9 cellular contexts compared by ENCODE assay signal in genomic region chr3:194711913-194712312, GRCh38. TPM values are rescaled to one million over a fixed set of nuclear protein-coding genes. Genes with fewer than 3 reads are reported as not detected.
DNase-seq lines count a peak whose midpoint lies in the region; ATAC-seq and TF ChIP-seq lines count a peak whose summit lies in the region.
"Had no signal": no experiment of that assay in that cellular context is flagged by ENCODE, and none has a peak within 500 bp of the region (broad histone marks: within the 10 kb centered on the region; RNA-seq: fewer than 3 reads in every experiment).

No MANE protein-coding gene starts in this region.

- peaks cover 13% of the 10 kb centered on the region for H3K4me1 Mint-ChIP-seq in type B pancreatic cell (ENCODE audit: unreplicated experiment)

- no peak overlapping the region for H3K18ac ChIP-seq in mesenchymal stem cell (ENCODE audit: low read depth in 1 of 2, low read length in 2 of 2)

- H2AFZ ChIP-seq in mesenchymal stem cell (ENCODE audit: low read depth, low read length), result no peak overlapping the region

- no peak overlapping the region for H2BK120ac ChIP-seq in mesenchymal stem cell (ENCODE audit: low read depth, low read length)

- peaks cover 12% of the 10 kb centered on the region for H3K27me3 Mint-ChIP-seq in type B pancreatic cell

- H3K4me3 ChIP-seq in BLaER1, result no peak overlapping the region
- H3K4me3 ChIP-seq in MG63, result no peak overlapping the region
- H3K4me3 ChIP-seq in choroid plexus epithelial cell (ENCODE audit: low read depth, low read length), result no peak overlapping the region
- H3K4me3 ChIP-seq in mesenchymal stem cell (ENCODE audit: insufficient read depth in 1 of 2, low read depth in 1 of 2, low read length in 2 of 2), result no peak overlapping the region

- H3K36me3 Mint-ChIP-seq in type B pancreatic cell, result no peaks in the 10 kb centered on the region

- H2BK15ac ChIP-seq in mesenchymal stem cell (ENCODE audit: low read depth, poor library complexity, severe bottlenecking), result no peak overlapping the region

- H4K20me1 ChIP-seq in BLaER1, result no peaks in the 10 kb centered on the region

- intact Hi-C loops in posterior cingulate gyrus (cut with DNase I), result no loop called here

- no peak overlapping the region for H3K4me3 Mint-ChIP-seq in type B pancreatic cell

- H3K27ac ChIP-seq in BLaER1 (no peak overlapping the region), mesenchymal stem cell (ENCODE audit: low read length, poor library complexity, severe bottlenecking) (no peak overlapping the region)

- peaks cover 7% of the 10 kb centered on the region for H3K9me3 Mint-ChIP-seq in type B pancreatic cell

- H2BK5ac ChIP-seq in mesenchymal stem cell (ENCODE audit: low read depth, low read length, poor library complexity, severe bottlenecking), result no peak overlapping the region

- no peak overlapping the region for H2AK5ac ChIP-seq in mesenchymal stem cell (ENCODE audit: low read length, severe bottlenecking)

- no peak overlapping the region for H4K91ac ChIP-seq in mesenchymal stem cell (ENCODE audit: low read length)

- H3K4me2 ChIP-seq in BLaER1 (peak overlapping the region; percentile 21), mesenchymal stem cell (ENCODE audit: low read length, poor library complexity, severe bottlenecking) (no peak overlapping the region)

- TF ChIP-seq CTCF in choroid plexus epithelial cell (conservative IDR thresholded peaks at IDR 0.05; ENCODE audit: low read depth, low read length) (peak; percentile 32), type B pancreatic cell (conservative IDR thresholded peaks at IDR 0.05) (no peak)

- no peak for ATAC-seq in GM21390 (IDR thresholded peaks at IDR 0.05; ENCODE audit: unreplicated experiment)

- no peak overlapping the region for H3K9ac ChIP-seq in BLaER1
- no peak overlapping the region for H3K9ac ChIP-seq in mesenchymal stem cell (ENCODE audit: low read length)

- WGBS in mesenchymal stem cell, result 24% methylated on average over 6 of the region's 6 CpGs

- H3K27ac Mint-ChIP-seq in type B pancreatic cell, result no peak overlapping the region

- no peak overlapping the region for H3K14ac ChIP-seq in mesenchymal stem cell (ENCODE audit: low read length in 2 of 2)

- H4K8ac ChIP-seq in mesenchymal stem cell (ENCODE audit: low read length), result no peak overlapping the region

- H3K36me3 ChIP-seq in BLaER1, result no peaks in the 10 kb centered on the region
- H3K36me3 ChIP-seq in MG63, result no peaks in the 10 kb centered on the region
- no peaks in the 10 kb centered on the region for H3K36me3 ChIP-seq in mesenchymal stem cell (ENCODE audit: control insufficient read depth in 1 of 2, insufficient read depth in 2 of 2, low read depth in 1 of 2, low read length in 2 of 2)

- no peak overlapping the region for H2BK12ac ChIP-seq in mesenchymal stem cell (ENCODE audit: low read length in 2 of 2)

- H3K23ac ChIP-seq in mesenchymal stem cell (ENCODE audit: low read length in 2 of 2), result no peak overlapping the region

- no peaks in the 10 kb centered on the region for H3K27me3 ChIP-seq in BLaER1
- H3K27me3 ChIP-seq in MG63, result no peaks in the 10 kb centered on the region
- peaks cover 6 to 21% of the 10 kb centered on the region in 2 experiments for H3K27me3 ChIP-seq in mesenchymal stem cell (ENCODE audit: control insufficient read depth in 1 of 2, insufficient read depth in 1 of 2, low read length in 2 of 2)

- DNase-seq in MG63 (peak; percentile 50), choroid plexus epithelial cell (ENCODE audit: low read depth) (peak; percentile 98), mesenchymal stem cell (peak; percentile 99), mucosa of gallbladder (ENCODE audit: low spot score) (no peak), type B pancreatic cell (ENCODE audit: extremely low spot score, unreplicated experiment) (no peak), posterior cingulate gyrus (no peak)
- DNase-seq: NCI-H1048 had no signal

- H3K79me1 ChIP-seq in mesenchymal stem cell (replicated peaks; ENCODE audit: low read length, poor library complexity, severe bottlenecking), result no peaks in the 10 kb centered on the region

- no peak overlapping the region for H3K4ac ChIP-seq in mesenchymal stem cell (ENCODE audit: low read depth in 1 of 2, low read length in 2 of 2)

- H3K4me1 ChIP-seq in BLaER1 (peaks cover 26% of the 10 kb centered on the region), mesenchymal stem cell (ENCODE audit: control insufficient read depth, insufficient read depth, low read depth, low read length) (peaks cover under 1% of the 10 kb centered on the region)

- no peaks in the 10 kb centered on the region for H3K9me3 ChIP-seq in BLaER1
- no peaks in the 10 kb centered on the region; the same call in 1 of the 2 replicates for H3K9me3 ChIP-seq in MG63
- H3K9me3 ChIP-seq in mesenchymal stem cell (ENCODE audit: control insufficient read depth, low read length), result no peaks in the 10 kb centered on the region

RNA-seq across cellular contexts. Expression of gene FAM43A, which starts 26.2 kb away (rescaled TPM):
- 32.4 and 40.0 TPM in 2 replicates for total RNA-seq in MG63 (2014; rRNA removed; shearing (Covaris generic); ENCODE audit: low replicate concordance)
- 15.4 TPM for polyA plus RNA-seq in mesenchymal stem cell (2013, experiment 1 of 2)
- polyA plus RNA-seq in mesenchymal stem cell (2013, experiment 2 of 2), result 15.3 TPM
- total RNA-seq in mucosa of gallbladder (8.9 TPM), type B pancreatic cell (ENCODE audit: low replicate concordance) (9.3 and 13.9 TPM in 2 replicates)

RNA-seq across cellular contexts. Expression of gene LSG1, which starts 39.9 kb away (rescaled TPM):
- total RNA-seq in MG63 (2014; rRNA removed; shearing (Covaris generic); ENCODE audit: low replicate concordance), result 58.4 and 77.5 TPM in 2 replicates
- polyA plus RNA-seq in mesenchymal stem cell (2013, experiment 1 of 2), result 21.0 TPM
- 19.0 TPM for polyA plus RNA-seq in mesenchymal stem cell (2013, experiment 2 of 2)
- total RNA-seq in mucosa of gallbladder (31.8 TPM), type B pancreatic cell (ENCODE audit: low replicate concordance) (43.8 and 45.3 TPM in 2 replicates)

Comparison
In these comparisons a context has a peak if more than half of its experiments do, and no peak if none do; other contexts are left out.
1. DNase-seq: peak in MG63 (single experiment), choroid plexus epithelial cell (single experiment) and mesenchymal stem cell (single experiment); none in mucosa of gallbladder (single experiment), type B pancreatic cell (single experiment) and posterior cingulate gyrus (0 of 10).